8 cellular contexts compared by ENCODE assay signal in the genomic region with DNA sequence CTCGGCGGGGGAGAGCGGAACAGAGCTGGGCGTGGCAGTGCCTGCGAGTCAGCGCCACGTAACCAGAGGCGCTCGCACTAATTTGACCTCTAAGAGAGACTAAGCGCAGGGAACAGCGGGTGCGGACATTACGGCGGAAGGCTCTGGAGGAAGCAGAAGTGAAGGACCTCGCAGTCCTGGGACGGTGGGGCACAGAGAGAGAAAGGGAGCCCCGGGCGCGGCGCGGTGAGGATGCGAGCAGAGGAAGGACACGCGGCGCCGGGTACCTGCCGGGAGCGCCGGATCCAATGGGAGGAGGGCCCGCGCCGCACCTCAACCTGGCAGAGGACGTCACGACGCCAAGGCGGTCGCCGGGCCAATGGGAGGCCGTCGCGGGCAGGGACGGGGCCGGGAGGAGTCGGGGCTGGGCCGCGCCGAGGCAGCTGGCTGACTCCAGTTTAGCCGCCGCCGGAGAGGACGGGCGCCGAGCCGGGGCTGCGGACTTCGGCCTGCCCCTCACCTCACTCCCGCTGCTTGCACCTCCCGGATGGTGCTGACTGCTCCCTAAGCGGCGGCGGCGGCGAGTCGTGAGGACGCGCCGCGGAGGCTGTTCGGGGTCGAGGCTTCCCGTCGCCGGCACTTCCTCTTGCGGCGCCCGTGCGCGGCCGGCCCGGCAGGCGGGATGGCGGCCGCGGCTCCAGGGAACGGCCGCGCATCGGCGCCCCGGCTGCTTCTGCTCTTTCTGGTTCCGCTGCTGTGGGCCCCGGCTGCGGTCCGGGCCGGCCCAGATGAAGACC. TPM values are rescaled to one million over a fixed set of nuclear protein-coding genes. Genes with fewer than 3 reads are reported as not detected.
DNase-seq lines count a peak whose midpoint lies in the region; ATAC-seq, FAIRE-seq and TF ChIP-seq lines count a peak whose summit lies in the region.

A gene with protein sequence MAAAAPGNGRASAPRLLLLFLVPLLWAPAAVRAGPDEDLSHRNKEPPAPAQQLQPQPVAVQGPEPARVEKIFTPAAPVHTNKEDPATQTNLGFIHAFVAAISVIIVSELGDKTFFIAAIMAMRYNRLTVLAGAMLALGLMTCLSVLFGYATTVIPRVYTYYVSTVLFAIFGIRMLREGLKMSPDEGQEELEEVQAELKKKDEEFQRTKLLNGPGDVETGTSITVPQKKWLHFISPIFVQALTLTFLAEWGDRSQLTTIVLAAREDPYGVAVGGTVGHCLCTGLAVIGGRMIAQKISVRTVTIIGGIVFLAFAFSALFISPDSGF (plus strand): TSS at position 429 of the 776 bp plus-strand sequence. CDS start 233 bp downstream, at position 662.

- peaks cover 31% of the 10 kb centered on the region for H3K4me1 Mint-ChIP-seq in activated T-helper 2 cell treated with anti-CD3 and anti-CD28 coated beads, Interferon-gamma antibody, Interleukin-2, Interleukin-4, amounts not matched to agents 10 μg/mL and 5 μg/mL and 100 μg/mL, durations not matched to agents 14 hours and 24 hours and 36 hours (ENCODE audit: low read depth)
- H3K4me1 Mint-ChIP-seq in natural killer cell, result peaks cover 39% of the 10 kb centered on the region in 2 donors

- H3K36me3 ChIP-seq in RWPE2 (ENCODE audit: low read depth), result peaks cover 33% of the 10 kb centered on the region

- no peaks in the 10 kb centered on the region for H3K27me3 ChIP-seq in RWPE2 (ENCODE audit: insufficient read depth, poor library complexity, severe bottlenecking)

- peak within 1 kb of the TSS; percentile 97 for H3K27ac Mint-ChIP-seq in activated T-helper 2 cell treated with anti-CD3 and anti-CD28 coated beads, Interferon-gamma antibody, Interleukin-2, Interleukin-4, amounts not matched to agents 10 μg/mL and 5 μg/mL and 100 μg/mL, durations not matched to agents 14 hours and 24 hours and 36 hours
- peak within 1 kb of the TSS; percentile 95 to 97 for H3K27ac Mint-ChIP-seq in natural killer cell

- H3K9me3 Mint-ChIP-seq in activated T-helper 2 cell treated with anti-CD3 and anti-CD28 coated beads, Interferon-gamma antibody, Interleukin-2, Interleukin-4, amounts not matched to agents 10 μg/mL and 5 μg/mL and 100 μg/mL, durations not matched to agents 14 hours and 24 hours and 36 hours, result no peaks in the 10 kb centered on the region
- no peaks in the 10 kb centered on the region for H3K9me3 Mint-ChIP-seq in natural killer cell

- intact Hi-C loops in activated T-helper 2 cell treated with anti-CD3 and anti-CD28 coated beads, Interferon-gamma antibody, Interleukin-2, Interleukin-4, amounts not matched to agents 10 μg/mL and 5 μg/mL and 100 μg/mL, durations not matched to agents 14 hours and 24 hours and 36 hours (cut with micrococcal nuclease), result loop anchor here (1.0 to 5.0 kb wide), 4 partner anchors 49 to 552 kb away; a partner anchor contains a TSS
- intact Hi-C loops in natural killer cell (cut with micrococcal nuclease), result loop anchor here (1.0 kb wide), 2 partner anchors 49 to 151 kb away; a partner anchor contains a TSS

- H3K27me3 Mint-ChIP-seq in activated T-helper 2 cell treated with anti-CD3 and anti-CD28 coated beads, Interferon-gamma antibody, Interleukin-2, Interleukin-4, amounts not matched to agents 10 μg/mL and 5 μg/mL and 100 μg/mL, durations not matched to agents 14 hours and 24 hours and 36 hours (ENCODE audit: low read depth), result no peaks in the 10 kb centered on the region
- no peaks in the 10 kb centered on the region for H3K27me3 Mint-ChIP-seq in natural killer cell (ENCODE audit: low read depth in 2 of 2)

- peak; percentile 95 for ATAC-seq in RWPE2 (ENCODE audit: low read depth)
- peak; percentile 86 to 93 (median 90) for ATAC-seq in natural killer cell

- peak within 1 kb of the TSS; percentile 98 for H3K4me3 Mint-ChIP-seq in activated T-helper 2 cell treated with anti-CD3 and anti-CD28 coated beads, Interferon-gamma antibody, Interleukin-2, Interleukin-4, amounts not matched to agents 10 μg/mL and 5 μg/mL and 100 μg/mL, durations not matched to agents 14 hours and 24 hours and 36 hours (ENCODE audit: low read depth)
- H3K4me3 Mint-ChIP-seq in natural killer cell, result peak within 1 kb of the TSS; percentile 97

- peaks cover 36% of the 10 kb centered on the region for H3K36me3 Mint-ChIP-seq in activated T-helper 2 cell treated with anti-CD3 and anti-CD28 coated beads, Interferon-gamma antibody, Interleukin-2, Interleukin-4, amounts not matched to agents 10 μg/mL and 5 μg/mL and 100 μg/mL, durations not matched to agents 14 hours and 24 hours and 36 hours (ENCODE audit: low read depth)
- no peaks in the 10 kb centered on the region for H3K36me3 Mint-ChIP-seq in natural killer cell

- no peak for FAIRE-seq in H54 (lab: Jason Lieb, UNC)

- peak within 1 kb of the TSS; percentile 88 for H3K4me3 ChIP-seq in RWPE2 (ENCODE audit: severe bottlenecking)
- peak within 1 kb of the TSS; percentile 77 for H3K4me3 ChIP-seq in fibroblast of mammary gland (ENCODE audit: control insufficient read depth, low read depth, low read length)

- peak within 1 kb of the TSS; percentile 82 for H3K27ac ChIP-seq in RWPE2 (ENCODE audit: poor library complexity, severe bottlenecking)

- DNase-seq in EL (peak; percentile 86), H54 (ENCODE audit: insufficient read length, low spot score) (peak; percentile 45), LoVo (ENCODE audit: low spot score) (peak; percentile 92), RWPE2 (ENCODE audit: low spot score) (peak; percentile 94), fibroblast of mammary gland (ENCODE audit: low read depth) (peak; percentile 84), natural killer cell (peak; percentile 83)
- peak; percentile 86 for DNase-seq in activated T-helper 2 cell treated with anti-CD3 and anti-CD28 coated beads, Interferon-gamma antibody, Interleukin-2, Interleukin-4, amounts not matched to agents 10 μg/mL and 5 μg/mL and 100 μg/mL, durations not matched to agents 14 hours and 24 hours and 36 hours (ENCODE audit: low spot score)
- DNase-seq in stimulated activated naive CD4-positive, alpha-beta T cell treated with Interleukin-2 at 50 U/mL for 16 hours (lab: John Stamatoyannopoulos, UW), result peak; percentile 88

- TF ChIP-seq CTCF in RWPE2 (IDR thresholded peaks at IDR 0.05; ENCODE audit: poor library complexity, severe bottlenecking) (no peak), fibroblast of mammary gland (conservative IDR thresholded peaks at IDR 0.05; ENCODE audit: control insufficient read depth, insufficient read depth, low read depth, low read length) (no peak), natural killer cell (IDR thresholded peaks at IDR 0.05) (no peak)

- H3K9me3 ChIP-seq in RWPE2 (ENCODE audit: severe bottlenecking), result peaks cover 2% of the 10 kb centered on the region

- TF ChIP-seq POLR2A in H54 (IDR thresholded peaks at IDR 0.05; ENCODE audit: low read depth, low read length), result peak; percentile 94

- H3K4me1 ChIP-seq in RWPE2 (ENCODE audit: insufficient read depth, poor library complexity, severe bottlenecking), result peaks cover 15% of the 10 kb centered on the region

RNA-seq across cellular contexts. Expression of the gene that starts here (rescaled TPM):
- total RNA-seq in activated T-helper 2 cell treated with anti-CD3 and anti-CD28 coated beads, Interferon-gamma antibody, Interleukin-2, Interleukin-4, amounts not matched to agents 10 μg/mL and 5 μg/mL and 100 μg/mL, durations not matched to agents 14 hours and 24 hours and 36 hours, result 89.3 and 91.4 TPM in 2 replicates
- total RNA-seq in natural killer cell, result 100 to 1,000 TPM in 2 of 3 donors, 10 to 100 TPM in 1; 86.9 to 113 (median 102) TPM

Comparison
In these comparisons a context has a peak if more than half of its experiments do, and no peak if none do; other contexts are left out.
1. Peak in every context shown above with its lines: DNase-seq, ATAC-seq, H3K4me3 ChIP-seq and H3K27ac ChIP-seq.